ENCODE assay signal across 19 cellular contexts in genomic region chr3:32963871-32964270, GRCh38. TPM values are rescaled to one million over a fixed set of nuclear protein-coding genes. Genes with fewer than 3 reads are reported as not detected.
DNase-seq lines count a peak whose midpoint lies in the region; ATAC-seq and TF ChIP-seq lines count a peak whose summit lies in the region.
"Had no signal": no experiment of that assay in that cellular context is flagged by ENCODE, and none has a peak within 500 bp of the region (broad histone marks: within the 10 kb centered on the region; RNA-seq: fewer than 3 reads in every experiment).

No MANE protein-coding gene starts in this region.

- POLR2A ChIA-PET in RWPE1 (lab: Yijun Ruan, JAX; ENCODE audit: low non-redundant PET), result no interaction called here
- POLR2A ChIA-PET in activated CD8-positive, alpha-beta T cell treated with anti-CD3 and anti-CD28 coated beads, Interleukin-2, amount 10 ng/mL, durations not matched to agents 7 days and 5 days (lab: Charles Lee), result no interaction called here

- intact Hi-C loops in esophagus muscularis mucosa (cut with DNase I), result no loop called here

- H4K20me1 ChIP-seq in smooth muscle cell (ENCODE audit: low read depth), result no peaks in the 10 kb centered on the region

- no peaks in the 10 kb centered on the region for H3K27me3 Mint-ChIP-seq in CD4-positive, CD25-positive, alpha-beta regulatory T cell
- H3K27me3 Mint-ChIP-seq in activated CD8-positive, alpha-beta T cell treated with anti-CD3 and anti-CD28 coated beads, Interleukin-2, amount 10 ng/mL, durations not matched to agents 7 days and 5 days (ENCODE audit: low read depth), result no peaks in the 10 kb centered on the region
- H3K27me3 Mint-ChIP-seq: activated B cell treated with CpG ODN at 0.5 μM for 24 hours had no signal

- CTCF ChIA-PET in RWPE1 (lab: Yijun Ruan, JAX), result no interaction called here
- CTCF ChIA-PET in activated CD8-positive, alpha-beta T cell treated with anti-CD3 and anti-CD28 coated beads, Interleukin-2, amount 10 ng/mL, durations not matched to agents 7 days and 5 days (lab: Charles Lee), result no interaction called here

- DNase-seq in CD4-positive, CD25-positive, alpha-beta regulatory T cell, result peak in 2 of 3 donors; percentile 41 to 50
- DNase-seq in RWPE1 (ENCODE audit: low spot score), result peak; percentile 10
- DNase-seq in activated CD8-positive, alpha-beta T cell treated with anti-CD3 and anti-CD28 coated beads, Interleukin-2, amount 10 ng/mL, durations not matched to agents 7 days and 5 days, result no peak
- peak; percentile 53 for DNase-seq in esophagus muscularis mucosa (ENCODE audit: extremely low spot score)
- no peak for DNase-seq in NCI-H526 (lab: John Stamatoyannopoulos, UW)
- DNase-seq in smooth muscle cell (lab: John Stamatoyannopoulos, UW; ENCODE audit: unreplicated experiment), result no peak
- DNase-seq: activated B cell treated with CpG ODN at 0.5 μM for 24 hours, activated gamma-delta T cell treated with Interleukin-2 at 50 U/mL for 16 hours, AML-193, DMS 273 treated with DMSO at 0.1 percent for 48 hours, left ventricle myocardium superior, NCI-H2081, NCI-H774, testis had no signal

- H3K4me1 ChIP-seq in CD4-positive, CD25-positive, alpha-beta regulatory T cell (ENCODE audit: control insufficient read depth, insufficient read depth, low read length, poor library complexity, severe bottlenecking), result peaks cover 35% of the 10 kb centered on the region
- H3K4me1 ChIP-seq in esophagus muscularis mucosa (peaks cover 0 to 4% (median 2%) of the 10 kb centered on the region in 4 donors), smooth muscle cell (ENCODE audit: low read depth) (no peaks in the 10 kb centered on the region)
- H3K4me1 ChIP-seq: prostate gland had no signal

- H3K9me3 Mint-ChIP-seq in CD4-positive, CD25-positive, alpha-beta regulatory T cell, result peaks cover 0 to 20% (median 7%) of the 10 kb centered on the region in 7 donors
- H3K9me3 Mint-ChIP-seq in activated CD8-positive, alpha-beta T cell treated with anti-CD3 and anti-CD28 coated beads, Interleukin-2, amount 10 ng/mL, durations not matched to agents 7 days and 5 days (ENCODE audit: insufficient read depth), result peaks cover 10% of the 10 kb centered on the region

- H3K79me2 ChIP-seq in smooth muscle cell (ENCODE audit: low read depth), result no peaks in the 10 kb centered on the region

- H3K36me3 ChIP-seq in CD4-positive, CD25-positive, alpha-beta regulatory T cell (ENCODE audit: control insufficient read depth, insufficient read depth, low read length), result peaks cover 9% of the 10 kb centered on the region
- no peaks in the 10 kb centered on the region for H3K36me3 ChIP-seq in esophagus muscularis mucosa
- no peaks in the 10 kb centered on the region for H3K36me3 ChIP-seq in smooth muscle cell (ENCODE audit: low read depth)
- H3K36me3 ChIP-seq: cardiac muscle cell, prostate gland had no signal

- peak overlapping the region in 2 of 3 donors; percentile 84 to 89 for H3K27ac Mint-ChIP-seq in CD4-positive, CD25-positive, alpha-beta regulatory T cell
- no peak overlapping the region for H3K27ac Mint-ChIP-seq in activated CD8-positive, alpha-beta T cell treated with anti-CD3 and anti-CD28 coated beads, Interleukin-2, amount 10 ng/mL, durations not matched to agents 7 days and 5 days
- H3K27ac Mint-ChIP-seq: activated B cell treated with CpG ODN at 0.5 μM for 24 hours had no signal

- TF ChIP-seq CTCF in RWPE1 (conservative IDR thresholded peaks at IDR 0.05; ENCODE audit: low read depth), result no peak
- no peak for TF ChIP-seq CTCF in esophagus muscularis mucosa (IDR thresholded peaks at IDR 0.05)
- no peak for TF ChIP-seq CTCF in smooth muscle cell (IDR thresholded peaks at IDR 0.05; ENCODE audit: borderline replicate concordance, insufficient read depth, poor library complexity, severe bottlenecking)

- H3K27ac ChIP-seq in CD4-positive, CD25-positive, alpha-beta regulatory T cell (ENCODE audit: insufficient read depth, low read length, poor library complexity, severe bottlenecking), result peak overlapping the region; percentile 62
- no peak overlapping the region for H3K27ac ChIP-seq in RWPE1
- H3K27ac ChIP-seq in esophagus muscularis mucosa (replicated peaks in 1 of 4), result no peak overlapping the region
- H3K27ac ChIP-seq in smooth muscle cell (ENCODE audit: low read depth), result no peak overlapping the region
- H3K27ac ChIP-seq: cardiac muscle cell, prostate gland, testis had no signal

- no peak overlapping the region for H3K9ac ChIP-seq in smooth muscle cell (ENCODE audit: low read depth)

- H3F3A ChIP-seq in smooth muscle cell (ENCODE audit: low read depth), result no peaks in the 10 kb centered on the region

- no peak overlapping the region for H3K4me3 ChIP-seq in CD4-positive, CD25-positive, alpha-beta regulatory T cell (ENCODE audit: low read depth, low read length)
- H3K4me3 ChIP-seq in esophagus muscularis mucosa (no peak overlapping the region), smooth muscle cell (no peak overlapping the region)
- H3K4me3 ChIP-seq: cardiac muscle cell, prostate gland, testis had no signal

- peaks cover 20% of the 10 kb centered on the region for H3K36me3 Mint-ChIP-seq in CD4-positive, CD25-positive, alpha-beta regulatory T cell
- H3K36me3 Mint-ChIP-seq in activated CD8-positive, alpha-beta T cell treated with anti-CD3 and anti-CD28 coated beads, Interleukin-2, amount 10 ng/mL, durations not matched to agents 7 days and 5 days (ENCODE audit: low read depth), result peaks cover 11% of the 10 kb centered on the region

- H3K4me3 Mint-ChIP-seq in CD4-positive, CD25-positive, alpha-beta regulatory T cell, result peak overlapping the region in 2 of 4 donors; percentile 11 to 51
- no peak overlapping the region for H3K4me3 Mint-ChIP-seq in activated CD8-positive, alpha-beta T cell treated with anti-CD3 and anti-CD28 coated beads, Interleukin-2, amount 10 ng/mL, durations not matched to agents 7 days and 5 days
- H3K4me3 Mint-ChIP-seq: activated B cell treated with CpG ODN at 0.5 μM for 24 hours had no signal

- TF ChIP-seq EP300 in esophagus muscularis mucosa (IDR thresholded peaks at IDR 0.05), result no peak

- ATAC-seq in CD4-positive, CD25-positive, alpha-beta regulatory T cell (ENCODE audit: low read depth in 2 of 2), result peak; percentile 73 to 77
- ATAC-seq in activated CD8-positive, alpha-beta T cell treated with anti-CD3 and anti-CD28 coated beads, Interleukin-2, amount 10 ng/mL, durations not matched to agents 7 days and 5 days, result peak; percentile 51
- ATAC-seq in GM18502 (IDR thresholded peaks at IDR 0.05; ENCODE audit: poor library complexity, unreplicated experiment), result no peak
- ATAC-seq in GM19467 (IDR thresholded peaks at IDR 0.05; ENCODE audit: unreplicated experiment), result no peak
- ATAC-seq: left ventricle myocardium superior had no signal

- 85% methylated on average over 3 of the region's 3 CpGs for WGBS in esophagus muscularis mucosa
- 94% methylated on average over 3 of the region's 3 CpGs for WGBS in smooth muscle cell (ENCODE audit: low lambda C conversion rate)

- TF ChIP-seq POLR2A in esophagus muscularis mucosa (IDR thresholded peaks at IDR 0.05; ENCODE audit: low read depth), result no peak

- H3K9me3 ChIP-seq in CD4-positive, CD25-positive, alpha-beta regulatory T cell (ENCODE audit: control insufficient read depth in 2 of 2, low read length in 2 of 2), result peaks cover 0 to 20% of the 10 kb centered on the region in 2 experiments
- H3K9me3 ChIP-seq in esophagus muscularis mucosa (no peaks in the 10 kb centered on the region), smooth muscle cell (replicated peaks; ENCODE audit: low read depth) (no peaks in the 10 kb centered on the region)
- H3K9me3 ChIP-seq: prostate gland, testis had no signal

- no peak overlapping the region for H3K4me2 ChIP-seq in smooth muscle cell

- H3K4me1 Mint-ChIP-seq in CD4-positive, CD25-positive, alpha-beta regulatory T cell, result peaks cover 37 to 60% (median 52%) of the 10 kb centered on the region in 4 donors
- peaks cover 38% of the 10 kb centered on the region for H3K4me1 Mint-ChIP-seq in activated CD8-positive, alpha-beta T cell treated with anti-CD3 and anti-CD28 coated beads, Interleukin-2, amount 10 ng/mL, durations not matched to agents 7 days and 5 days (ENCODE audit: low read depth)

- no peaks in the 10 kb centered on the region for H3K27me3 ChIP-seq in CD4-positive, CD25-positive, alpha-beta regulatory T cell (ENCODE audit: control insufficient read depth, insufficient read depth, low read length)
- H3K27me3 ChIP-seq in esophagus muscularis mucosa (no peaks in the 10 kb centered on the region), smooth muscle cell (ENCODE audit: low read depth) (no peaks in the 10 kb centered on the region)
- H3K27me3 ChIP-seq: cardiac muscle cell, testis had no signal

- H2AFZ ChIP-seq in smooth muscle cell (ENCODE audit: low read depth), result no peak overlapping the region

RNA-seq across cellular contexts. Expression of gene CCR4, which starts 12.4 kb away (rescaled TPM):
- 366 TPM for total RNA-seq in CD4-positive, CD25-positive, alpha-beta regulatory T cell
- 100 to 1,000 TPM in 1 of 4 donors, 10 to 100 TPM in 3; 80.8 to 109 (median 93.6) TPM for polyA plus RNA-seq in CD4-positive, CD25-positive, alpha-beta regulatory T cell
- total RNA-seq in activated CD8-positive, alpha-beta T cell treated with anti-CD3 and anti-CD28 coated beads, Interleukin-2, amount 10 ng/mL, durations not matched to agents 7 days and 5 days, result 1 to 10 TPM; 2.9 TPM
- total RNA-seq in esophagus muscularis mucosa, result under 1 TPM in 1 of 4 donors, not detected in 3; 0.17 TPM
- not detected in 2 replicates for total RNA-seq in smooth muscle cell
- polyA plus RNA-seq in smooth muscle cell, result 0.13 TPM in 1 of 2 replicates, not detected in the other
- total RNA-seq: cardiac muscle cell, left ventricle myocardium superior, myocyte had no signal
- polyA plus RNA-seq: cardiac muscle cell had no signal

Comparison
In these comparisons a context has a peak if more than half of its experiments do, and no peak if none do; other contexts are left out.
1. ATAC-seq: peak in CD4-positive, CD25-positive, alpha-beta regulatory T cell (2 of 2) and activated CD8-positive, alpha-beta T cell treated with anti-CD3 and anti-CD28 coated beads, Interleukin-2, amount 10 ng/mL, durations not matched to agents 7 days and 5 days (single experiment); none in GM18502 (single experiment) and GM19467 (single experiment).
2. DNase-seq: peak in CD4-positive, CD25-positive, alpha-beta regulatory T cell (2 of 3), RWPE1 (single experiment) and esophagus muscularis mucosa (single experiment); none in activated CD8-positive, alpha-beta T cell treated with anti-CD3 and anti-CD28 coated beads, Interleukin-2, amount 10 ng/mL, durations not matched to agents 7 days and 5 days (single experiment), NCI-H526 (0 of 2) and smooth muscle cell (single experiment).
3. RNA of gene CCR4, which starts 12.4 kb away (total RNA-seq): 366 TPM in CD4-positive, CD25-positive, alpha-beta regulatory T cell (single experiment); 2.9 TPM in activated CD8-positive, alpha-beta T cell treated with anti-CD3 and anti-CD28 coated beads, Interleukin-2, amount 10 ng/mL, durations not matched to agents 7 days and 5 days, 0.17 TPM in esophagus muscularis mucosa and not detected in smooth muscle cell; every median in the first group is over 10 times any median in the second.